9 cellular contexts compared by ENCODE assay signal in the genomic region with DNA sequence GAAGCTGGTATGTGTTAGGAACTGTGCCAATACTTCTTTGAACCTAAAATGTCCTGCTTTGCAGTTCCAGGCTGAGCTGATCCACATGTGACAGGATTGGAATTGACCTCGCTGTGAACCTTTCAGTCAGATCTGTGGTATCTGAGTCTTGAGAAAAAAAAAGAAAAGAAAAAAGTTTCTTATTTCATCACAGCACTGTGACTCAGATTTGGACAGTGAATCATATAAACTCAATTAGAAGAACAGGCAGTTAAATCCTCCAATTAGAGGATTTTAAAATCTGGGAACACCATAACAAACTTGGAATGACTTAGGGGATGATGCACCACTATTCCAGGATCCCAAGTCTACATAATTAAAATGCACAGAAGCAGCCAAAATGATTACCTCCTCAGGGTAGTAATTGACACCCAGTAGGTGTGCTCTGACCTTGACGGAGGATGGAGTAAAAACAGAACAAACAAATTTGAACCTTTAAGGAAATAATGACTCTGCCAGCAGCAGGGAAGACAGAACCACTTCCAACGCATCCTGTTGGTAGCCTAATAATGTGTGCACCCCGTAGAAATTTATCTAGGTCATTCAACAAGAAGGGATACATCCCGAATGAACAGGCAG. TPM values are rescaled to one million over a fixed set of nuclear protein-coding genes. Genes with fewer than 3 reads are reported as not detected.
DNase-seq lines count a peak whose midpoint lies in the region; ATAC-seq and TF ChIP-seq lines count a peak whose summit lies in the region.
"Had no signal": no experiment of that assay in that cellular context is flagged by ENCODE, and none has a peak within 500 bp of the region (broad histone marks: within the 10 kb centered on the region; RNA-seq: fewer than 3 reads in every experiment).

No MANE protein-coding gene starts in this region.

- ATAC-seq in HG03039 (IDR thresholded peaks at IDR 0.05; ENCODE audit: unreplicated experiment) = no peak

- H3K79me2 ChIP-seq in mammary epithelial cell (ENCODE audit: insufficient read depth, low read length) = no peaks in the 10 kb centered on the region

- no peak overlapping the region for H2BK120ac ChIP-seq in mesenchymal stem cell (ENCODE audit: low read depth, low read length)

- intact Hi-C loops in mammary epithelial cell (cut with micrococcal nuclease) = loop anchor here (1.0 to 2.0 kb wide), 2 partner anchors 10 to 57 kb away; no protein-coding TSS in a partner anchor

- CTCF ChIA-PET in mammary epithelial cell (lab: Charles Lee; ENCODE audit: low non-redundant PET) = interaction anchor here (0.5 kb wide), 1 partner anchor 56 kb away, joined by 3 read pairs; no protein-coding TSS in a partner anchor

- H3K79me1 ChIP-seq in mesenchymal stem cell (replicated peaks; ENCODE audit: low read length, poor library complexity, severe bottlenecking) = peaks cover 1% of the 10 kb centered on the region

- no peak overlapping the region for H4K91ac ChIP-seq in mesenchymal stem cell (ENCODE audit: low read length)

- H3K4me2 ChIP-seq in mammary epithelial cell (ENCODE audit: insufficient read depth, low read depth, low read length) (peak overlapping the region; percentile 56), mesenchymal stem cell (ENCODE audit: low read length, poor library complexity, severe bottlenecking) (no peak overlapping the region)

- no peaks in the 10 kb centered on the region for H3K36me3 ChIP-seq in mammary epithelial cell (ENCODE audit: insufficient read depth, low read length)
- H3K36me3 ChIP-seq in mesenchymal stem cell (ENCODE audit: control insufficient read depth in 1 of 2, insufficient read depth in 2 of 2, low read depth in 1 of 2, low read length in 2 of 2) = no peaks in the 10 kb centered on the region

- in situ Hi-C loops in mammary epithelial cell (cut with MboI; ENCODE audit: low sequenced_read_pairs in 2 of 2) = no loop called here

- H2BK5ac ChIP-seq in mesenchymal stem cell (ENCODE audit: low read depth, low read length, poor library complexity, severe bottlenecking) = no peak overlapping the region

- peak overlapping the region; percentile 27 for H2AK5ac ChIP-seq in mesenchymal stem cell (ENCODE audit: low read length, severe bottlenecking)

- no peak overlapping the region for H3K18ac ChIP-seq in mesenchymal stem cell (ENCODE audit: low read depth in 1 of 2, low read length in 2 of 2)

- H4K8ac ChIP-seq in mesenchymal stem cell (ENCODE audit: low read length) = no peak overlapping the region

- H3K4me3 ChIP-seq in mammary epithelial cell (replicated peaks in 1 of 3; ENCODE audit: insufficient read depth in 1 of 3, low read depth in 2 of 3, low read length in 3 of 3) (no peak overlapping the region), mesenchymal stem cell (ENCODE audit: insufficient read depth in 1 of 2, low read depth in 1 of 2, low read length in 2 of 2) (no peak overlapping the region)

- no TSS peak for BruUV-seq in mammary epithelial cell (replicated peaks; lab: Mats Ljungman, UMichigan)

- TF ChIP-seq CTCF in AG09319 (IDR thresholded peaks at IDR 0.05; ENCODE audit: low read depth, low read length) (no peak), mammary epithelial cell (conservative IDR thresholded peaks at IDR 0.05 in 1 of 2, IDR thresholded peaks at IDR 0.05 in 1 of 2; ENCODE audit: extremely low read depth in 1 of 2, insufficient read depth in 1 of 2, low read depth in 1 of 2, low read length in 2 of 2) (no peak)

- H3K4ac ChIP-seq in mesenchymal stem cell (ENCODE audit: low read depth in 1 of 2, low read length in 2 of 2) = peak overlapping the region in 1 of 2 experiments; percentile 54

- WGBS in mammary epithelial cell (ENCODE audit: low coverage, missing lambda C conversion rate) = 30% methylated on average over 5 of the region's 5 CpGs
- WGBS in mesenchymal stem cell = 55% methylated on average over 4 of the region's 5 CpGs

- no peaks in the 10 kb centered on the region for H3K27me3 ChIP-seq in mammary epithelial cell (ENCODE audit: insufficient read depth, low read length)
- H3K27me3 ChIP-seq in mesenchymal stem cell (ENCODE audit: control insufficient read depth in 1 of 2, insufficient read depth in 1 of 2, low read length in 2 of 2) = no peaks in the 10 kb centered on the region

- H2AFZ ChIP-seq in mammary epithelial cell (ENCODE audit: low read depth, low read length) = peak overlapping the region; percentile 25
- no peak overlapping the region for H2AFZ ChIP-seq in mesenchymal stem cell (ENCODE audit: low read depth, low read length)

- H3K23ac ChIP-seq in mesenchymal stem cell (ENCODE audit: low read length in 2 of 2) = no peak overlapping the region

- H3K27ac ChIP-seq in mammary epithelial cell (ENCODE audit: insufficient read depth, low read depth, low read length) = peak overlapping the region; percentile 69
- H3K27ac ChIP-seq in mesenchymal stem cell (ENCODE audit: low read length, poor library complexity, severe bottlenecking) = no peak overlapping the region

- H3K4me1 ChIP-seq in mammary epithelial cell (ENCODE audit: insufficient read depth, low read length) (peaks cover 29% of the 10 kb centered on the region), mesenchymal stem cell (ENCODE audit: control insufficient read depth, insufficient read depth, low read depth, low read length) (no peaks in the 10 kb centered on the region)

- no peaks in the 10 kb centered on the region for H3K9me3 ChIP-seq in mammary epithelial cell (replicated peaks; ENCODE audit: insufficient read depth, low read length)
- H3K9me3 ChIP-seq in mesenchymal stem cell (ENCODE audit: control insufficient read depth, low read length) = no peaks in the 10 kb centered on the region

- no peaks in the 10 kb centered on the region for H4K20me1 ChIP-seq in mammary epithelial cell (ENCODE audit: insufficient read depth, low read length)

- H3K9ac ChIP-seq in mammary epithelial cell (ENCODE audit: insufficient read depth, low read length) (no peak overlapping the region), mesenchymal stem cell (ENCODE audit: low read length) (peak overlapping the region; percentile 55)

- dilution Hi-C loops in mammary epithelial cell (cut with HindIII; ENCODE audit: low sequenced_read_pairs) = no loop called here

- H3K14ac ChIP-seq in mesenchymal stem cell (ENCODE audit: low read length in 2 of 2) = no peak overlapping the region

- peak overlapping the region; percentile 20 to 84 for H2BK12ac ChIP-seq in mesenchymal stem cell (ENCODE audit: low read length in 2 of 2)

- DNase-seq in AG09319 (ENCODE audit: extremely low read depth, low read depth) = peak; percentile 67
- DNase-seq in LoVo (ENCODE audit: low spot score) = peak; percentile 68
- DNase-seq in mammary epithelial cell = peak; percentile 93
- peak; percentile 96 for DNase-seq in mesenchymal stem cell
- no peak for DNase-seq in islet precursor cell
- no peak for DNase-seq in NK-92 treated with Interleukin-12 subunit alpha and Interleukin-12 subunit beta, amount 100 ng/mL, for 24 hours (lab: John Stamatoyannopoulos, UW)
- no peak for DNase-seq in DMS53 (lab: John Stamatoyannopoulos, UW)
- DNase-seq: NCI-H2171 treated with DMSO at 0.1 percent for 48 hours had no signal

- H2BK15ac ChIP-seq in mesenchymal stem cell (ENCODE audit: low read depth, poor library complexity, severe bottlenecking) = no peak overlapping the region

RNA-seq across cellular contexts. Expression of a gene that starts 57.8 kb away (rescaled TPM):
- 100 to 1,000 TPM; 114 to 184 TPM for total RNA-seq in mammary epithelial cell
- 46.7 TPM for polyA plus RNA-seq in mammary epithelial cell
- 258 TPM for polyA minus RNA-seq in mammary epithelial cell
- polyA plus RNA-seq in mesenchymal stem cell (2013, experiment 1 of 2) = 100 TPM
- polyA plus RNA-seq in mesenchymal stem cell (2013, experiment 2 of 2) = 99.7 TPM

Comparison
In these comparisons a context has a peak if more than half of its experiments do, and no peak if none do; other contexts are left out.
1. DNase-seq: peak in AG09319 (single experiment), LoVo (single experiment), mammary epithelial cell (single experiment) and mesenchymal stem cell (single experiment); none in islet precursor cell (single experiment), NK-92 treated with Interleukin-12 subunit alpha and Interleukin-12 subunit beta, amount 100 ng/mL, for 24 hours (single experiment) and DMS53 (single experiment).